27 cellular contexts compared by ENCODE assay signal in the genomic region with DNA sequence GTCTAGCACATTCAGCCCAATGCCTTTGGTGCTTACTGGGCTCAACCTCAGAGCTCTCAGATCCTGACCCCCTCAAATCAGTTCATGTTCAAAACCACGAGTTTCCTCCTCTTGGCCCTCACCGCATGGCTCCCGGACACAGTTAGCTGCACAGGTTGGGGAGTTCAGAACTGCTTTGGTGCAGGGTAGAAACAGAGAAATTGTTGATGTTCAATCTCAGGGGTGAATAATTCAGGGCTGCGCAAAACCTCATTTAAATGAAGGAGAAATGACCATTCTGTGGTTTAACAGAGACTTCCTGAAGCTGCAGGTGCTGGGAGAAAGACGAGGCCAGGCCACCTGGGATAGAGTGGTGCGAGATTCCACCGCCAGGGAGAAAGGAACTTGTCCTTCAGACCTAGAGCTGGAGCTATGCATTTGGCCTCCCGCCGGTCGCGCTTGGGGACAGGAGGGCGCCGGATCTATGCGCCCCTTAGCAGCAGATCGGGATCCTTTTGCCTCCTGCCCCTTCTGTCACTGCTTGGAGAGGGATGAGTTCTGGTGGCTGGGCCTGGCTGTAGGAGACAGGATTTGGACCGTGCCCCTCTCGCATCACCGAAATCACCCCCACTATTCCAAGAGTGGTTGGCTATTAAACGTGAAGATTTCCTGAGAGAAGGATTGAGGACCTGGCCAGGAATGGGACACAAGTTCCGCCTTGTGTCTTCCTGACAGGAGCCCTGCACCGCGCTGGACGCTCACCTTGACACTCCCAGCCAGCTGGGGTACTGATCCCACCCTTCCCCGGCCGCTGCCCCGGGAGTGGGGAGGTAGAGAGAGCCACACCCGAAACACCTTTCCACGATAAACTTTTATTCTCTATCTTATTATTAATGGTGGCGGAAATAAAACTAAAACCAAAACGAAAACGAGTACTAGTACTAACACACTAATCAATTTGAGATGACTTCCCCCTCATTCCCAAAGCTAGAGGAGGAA. TPM values are rescaled to one million over a fixed set of nuclear protein-coding genes. Genes with fewer than 3 reads are reported as not detected.
A peak's percentile ranks its signal among the peaks of the same experiment; 100 is the strongest.
DNase-seq lines count a peak whose midpoint lies in the region; ATAC-seq, FAIRE-seq and TF ChIP-seq lines count a peak whose summit lies in the region.
"Had no signal": no experiment of that assay in that cellular context is flagged by ENCODE, and none has a peak within 500 bp of the region (broad histone marks: within the 10 kb centered on the region; RNA-seq: fewer than 3 reads in every experiment).

No MANE protein-coding gene starts in this region.

- no peak overlapping the region for H3K9ac ChIP-seq in astrocyte (ENCODE audit: low read length)

- H3K79me2 ChIP-seq in astrocyte (ENCODE audit: insufficient read depth, low read length), result no peaks in the 10 kb centered on the region

- H3K4me1 ChIP-seq in astrocyte (ENCODE audit: insufficient read depth, low read length) (no peaks in the 10 kb centered on the region), thymus (ENCODE audit: control insufficient read depth, insufficient read depth, low read length) (no peaks in the 10 kb centered on the region), Caco-2 (no peaks in the 10 kb centered on the region)
- H3K4me1 ChIP-seq: gastrocnemius medialis had no signal

- H3K36me3 Mint-ChIP-seq in activated naive CD8-positive, alpha-beta T cell treated with anti-CD3 and anti-CD28 coated beads, Interleukin-2, amount 10 ng/mL, durations not matched to agents 7 days and 5 days, result peaks cover 1% of the 10 kb centered on the region
- H3K36me3 Mint-ChIP-seq in activated naive CD8-positive, alpha-beta T cell treated with anti-CD3 and anti-CD28 coated beads, Interleukin-2, amount 50 U/mL, for 24 hours (ENCODE audit: low read depth), result no peaks in the 10 kb centered on the region
- H3K36me3 Mint-ChIP-seq in astrocyte (ENCODE audit: low read depth, unreplicated experiment) (peaks cover 6% of the 10 kb centered on the region), nephron (ENCODE audit: low read depth) (no peaks in the 10 kb centered on the region), Caco-2 (ENCODE audit: insufficient read depth, unreplicated experiment) (no peaks in the 10 kb centered on the region)

- H3K4me1 Mint-ChIP-seq in activated naive CD8-positive, alpha-beta T cell treated with anti-CD3 and anti-CD28 coated beads, Interleukin-2, amount 10 ng/mL, durations not matched to agents 7 days and 5 days, result peaks cover 5% of the 10 kb centered on the region
- no peaks in the 10 kb centered on the region for H3K4me1 Mint-ChIP-seq in activated naive CD8-positive, alpha-beta T cell treated with anti-CD3 and anti-CD28 coated beads, Interleukin-2, amount 50 U/mL, for 24 hours
- peaks cover 9% of the 10 kb centered on the region for H3K4me1 Mint-ChIP-seq in astrocyte (ENCODE audit: low read depth, unreplicated experiment)
- H3K4me1 Mint-ChIP-seq in nephron, result peaks cover 33% of the 10 kb centered on the region
- H3K4me1 Mint-ChIP-seq in Caco-2 (ENCODE audit: low read depth, unreplicated experiment), result no peaks in the 10 kb centered on the region
- H3K4me1 Mint-ChIP-seq: activated CD4-positive, alpha-beta T cell treated with anti-CD3 and anti-CD28 coated beads for 36 hours had no signal

- H3K36me3 ChIP-seq in astrocyte (ENCODE audit: insufficient read depth, low read length) (no peaks in the 10 kb centered on the region), thymus (ENCODE audit: control insufficient read depth, insufficient read depth) (no peaks in the 10 kb centered on the region), Caco-2 (ENCODE audit: control insufficient read depth, insufficient read depth, low read length) (no peaks in the 10 kb centered on the region)
- H3K36me3 ChIP-seq: esophagus squamous epithelium, gastrocnemius medialis, lower lobe of right lung, MG63, uterus had no signal

- FAIRE-seq in astrocyte (lab: Jason Lieb, UNC), result no peak
- FAIRE-seq: D721Med had no signal

- H3K4me3 Mint-ChIP-seq in activated naive CD8-positive, alpha-beta T cell treated with anti-CD3 and anti-CD28 coated beads, Interleukin-2, amount 10 ng/mL, durations not matched to agents 7 days and 5 days, result peak overlapping the region; percentile 14
- no peak overlapping the region for H3K4me3 Mint-ChIP-seq in activated naive CD8-positive, alpha-beta T cell treated with anti-CD3 and anti-CD28 coated beads, Interleukin-2, amount 50 U/mL, for 24 hours
- H3K4me3 Mint-ChIP-seq in astrocyte (ENCODE audit: unreplicated experiment) (no peak overlapping the region), nephron (peak overlapping the region; percentile 70 to 81 (median 76)), Caco-2 (ENCODE audit: unreplicated experiment) (no peak overlapping the region)
- H3K4me3 Mint-ChIP-seq: activated CD4-positive, alpha-beta T cell treated with anti-CD3 and anti-CD28 coated beads for 36 hours had no signal

- ATAC-seq in activated naive CD8-positive, alpha-beta T cell treated with anti-CD3 and anti-CD28 coated beads, Interleukin-2, amount 10 ng/mL, durations not matched to agents 7 days and 5 days (ENCODE audit: low read depth), result no peak
- ATAC-seq in activated naive CD8-positive, alpha-beta T cell treated with anti-CD3 and anti-CD28 coated beads, Interleukin-2, amount 50 U/mL, for 24 hours, result no peak
- no peak for ATAC-seq in GM21717 (IDR thresholded peaks at IDR 0.05; ENCODE audit: unreplicated experiment)
- ATAC-seq: activated CD4-positive, alpha-beta T cell treated with anti-CD3 and anti-CD28 coated beads for 36 hours; Right ventricle myocardium inferior had no signal

- intact Hi-C loops in Caco-2 (cut with micrococcal nuclease; ENCODE audit: unreplicated experiment), result loop anchor here (5.0 kb wide), 1 partner anchor 403 kb away; no protein-coding TSS in a partner anchor

- H3K4me2 ChIP-seq in astrocyte (ENCODE audit: low read length), result no peak overlapping the region

- WGBS in thymus, result 6% methylated on average over 31 of the region's 31 CpGs

- no peaks in the 10 kb centered on the region for H3K9me3 ChIP-seq in astrocyte (ENCODE audit: insufficient read depth, low read depth, low read length)
- peaks cover 1% of the 10 kb centered on the region for H3K9me3 ChIP-seq in thymus (ENCODE audit: control insufficient read depth)
- no peaks in the 10 kb centered on the region for H3K9me3 ChIP-seq in Caco-2
- H3K9me3 ChIP-seq: body of pancreas, esophagus squamous epithelium, gastrocnemius medialis, lower lobe of right lung, MG63, uterus had no signal

- H2AFZ ChIP-seq in astrocyte (ENCODE audit: low read depth, low read length), result no peak overlapping the region

- peaks cover 86% of the 10 kb centered on the region for H3K27me3 Mint-ChIP-seq in activated naive CD8-positive, alpha-beta T cell treated with anti-CD3 and anti-CD28 coated beads, Interleukin-2, amount 10 ng/mL, durations not matched to agents 7 days and 5 days
- peaks cover 86% of the 10 kb centered on the region for H3K27me3 Mint-ChIP-seq in activated naive CD8-positive, alpha-beta T cell treated with anti-CD3 and anti-CD28 coated beads, Interleukin-2, amount 50 U/mL, for 24 hours
- H3K27me3 Mint-ChIP-seq in astrocyte (ENCODE audit: low read depth, unreplicated experiment) (peaks cover 86% of the 10 kb centered on the region), nephron (ENCODE audit: low read depth) (peaks cover 98% of the 10 kb centered on the region), Caco-2 (ENCODE audit: insufficient read depth, unreplicated experiment) (peaks cover 12% of the 10 kb centered on the region)

- CTCF ChIA-PET in Caco-2 (lab: Charles Lee), result no interaction called here

- no peak overlapping the region for H3K27ac ChIP-seq in astrocyte (ENCODE audit: low read depth, low read length)
- peak overlapping the region; percentile 49 for H3K27ac ChIP-seq in thymus (ENCODE audit: low read depth)
- H3K27ac ChIP-seq: body of pancreas, esophagus squamous epithelium, gastrocnemius medialis, lower lobe of right lung, uterus had no signal

- POLR2A ChIA-PET in activated naive CD8-positive, alpha-beta T cell treated with anti-CD3 and anti-CD28 coated beads, Interleukin-2, amount 10 ng/mL, durations not matched to agents 7 days and 5 days (lab: Charles Lee), result no interaction called here
- POLR2A ChIA-PET in Caco-2 (lab: Charles Lee), result no interaction called here

- no peaks in the 10 kb centered on the region for H4K20me1 ChIP-seq in astrocyte (ENCODE audit: insufficient read depth, low read length)

- H3K9me3 Mint-ChIP-seq in activated naive CD8-positive, alpha-beta T cell treated with anti-CD3 and anti-CD28 coated beads, Interleukin-2, amount 10 ng/mL, durations not matched to agents 7 days and 5 days, result peaks cover 1% of the 10 kb centered on the region
- H3K9me3 Mint-ChIP-seq in activated naive CD8-positive, alpha-beta T cell treated with anti-CD3 and anti-CD28 coated beads, Interleukin-2, amount 50 U/mL, for 24 hours, result no peaks in the 10 kb centered on the region
- H3K9me3 Mint-ChIP-seq in astrocyte (ENCODE audit: unreplicated experiment) (peaks cover 16% of the 10 kb centered on the region), nephron (no peaks in the 10 kb centered on the region), Caco-2 (ENCODE audit: unreplicated experiment) (no peaks in the 10 kb centered on the region)

- TF ChIP-seq CTCF in astrocyte (IDR thresholded peaks at IDR 0.05; ENCODE audit: insufficient read depth, low read depth, low read length) (no peak), nephron (IDR thresholded peaks at IDR 0.05; ENCODE audit: unreplicated experiment in 3 of 3) (no peak), Caco-2 (IDR thresholded peaks at IDR 0.05; ENCODE audit: insufficient read depth in 1 of 2, low read depth in 1 of 2, low read length in 1 of 2, severe bottlenecking in 1 of 2, unreplicated experiment in 1 of 2) (no peak)

- peak overlapping the region; percentile 63 for H3K27ac Mint-ChIP-seq in activated naive CD8-positive, alpha-beta T cell treated with anti-CD3 and anti-CD28 coated beads, Interleukin-2, amount 10 ng/mL, durations not matched to agents 7 days and 5 days
- H3K27ac Mint-ChIP-seq in activated naive CD8-positive, alpha-beta T cell treated with anti-CD3 and anti-CD28 coated beads, Interleukin-2, amount 50 U/mL, for 24 hours, result no peak overlapping the region
- H3K27ac Mint-ChIP-seq in astrocyte (ENCODE audit: unreplicated experiment), result peak overlapping the region; percentile 34
- no peak overlapping the region for H3K27ac Mint-ChIP-seq in nephron
- H3K27ac Mint-ChIP-seq in Caco-2 (ENCODE audit: unreplicated experiment), result no peak overlapping the region
- H3K27ac Mint-ChIP-seq: activated CD4-positive, alpha-beta T cell treated with anti-CD3 and anti-CD28 coated beads for 36 hours had no signal

- DNase-seq in activated naive CD8-positive, alpha-beta T cell treated with anti-CD3 and anti-CD28 coated beads, Interleukin-2, amount 10 ng/mL, durations not matched to agents 7 days and 5 days, result no peak
- no peak for DNase-seq in activated naive CD8-positive, alpha-beta T cell treated with anti-CD3 and anti-CD28 coated beads, Interleukin-2, amount 50 U/mL, for 24 hours
- DNase-seq in astrocyte (ENCODE audit: low read depth) (no peak), NCI-H82 (lab: John Stamatoyannopoulos, UW) (no peak), Caco-2 (no peak)
- DNase-seq: effector memory CD4-positive, alpha-beta T cell; esophagus squamous epithelium; gastrocnemius medialis; HCEC 1CT; islet precursor cell; lower lobe of right lung; NCI-H1436 treated with DMSO at 0.1 percent for 48 hours; NCI-H2171; occipital lobe; right cardiac atrium; substantia nigra; uterus had no signal

- no TSS peak for BruUV-seq in Caco-2 (replicated peaks; lab: Mats Ljungman, UMichigan)

- H3K4me3 ChIP-seq in astrocyte (ENCODE audit: insufficient read depth, low read depth, low read length), result no peak overlapping the region
- H3K4me3 ChIP-seq in thymus (ENCODE audit: low read length), result no peak overlapping the region
- H3K4me3 ChIP-seq in Caco-2 (ENCODE audit: low read depth, low read length), result no peak overlapping the region
- H3K4me3 ChIP-seq: body of pancreas, lower lobe of right lung, MG63, uterus had no signal

- H3K27me3 ChIP-seq in astrocyte (ENCODE audit: insufficient read depth, low read length) (peaks cover 62% of the 10 kb centered on the region), thymus (ENCODE audit: control insufficient read depth, insufficient read depth) (peaks cover 93% of the 10 kb centered on the region), Caco-2 (replicated peaks; ENCODE audit: control insufficient read depth, insufficient read depth, low read length) (no peaks in the 10 kb centered on the region)

RNA-seq across cellular contexts. Expression of gene PAX1, which starts 0.8 kb away (rescaled TPM):
- not detected for total RNA-seq in activated naive CD8-positive, alpha-beta T cell treated with anti-CD3 and anti-CD28 coated beads, Interleukin-2, amount 10 ng/mL, durations not matched to agents 7 days and 5 days
- total RNA-seq in astrocyte (not detected in 2 replicates), Caco-2 (2022) (not detected in 2 replicates)
- polyA plus RNA-seq in thymus, result 35.6 TPM
- total RNA-seq: activated CD4-positive, alpha-beta T cell treated with anti-CD3 and anti-CD28 coated beads for 36 hours; body of pancreas; lower lobe of right lung; OCI-LY7; right cardiac atrium; Right ventricle myocardium inferior; uterus had no signal
- polyA plus RNA-seq: AG04450, right cardiac atrium had no signal

Comparison
In these comparisons a context has a peak if more than half of its experiments do, and no peak if none do; other contexts are left out.
1. H3K27ac Mint-ChIP-seq: peak in activated naive CD8-positive, alpha-beta T cell treated with anti-CD3 and anti-CD28 coated beads, Interleukin-2, amount 10 ng/mL, durations not matched to agents 7 days and 5 days (single experiment) and astrocyte (single experiment); none in activated naive CD8-positive, alpha-beta T cell treated with anti-CD3 and anti-CD28 coated beads, Interleukin-2, amount 50 U/mL, for 24 hours (single experiment), nephron (0 of 3) and Caco-2 (single experiment).
2. H3K4me3 Mint-ChIP-seq: peak in activated naive CD8-positive, alpha-beta T cell treated with anti-CD3 and anti-CD28 coated beads, Interleukin-2, amount 10 ng/mL, durations not matched to agents 7 days and 5 days (single experiment) and nephron (3 of 3); none in activated naive CD8-positive, alpha-beta T cell treated with anti-CD3 and anti-CD28 coated beads, Interleukin-2, amount 50 U/mL, for 24 hours (single experiment), astrocyte (single experiment) and Caco-2 (single experiment).